In the genomic region with DNA sequence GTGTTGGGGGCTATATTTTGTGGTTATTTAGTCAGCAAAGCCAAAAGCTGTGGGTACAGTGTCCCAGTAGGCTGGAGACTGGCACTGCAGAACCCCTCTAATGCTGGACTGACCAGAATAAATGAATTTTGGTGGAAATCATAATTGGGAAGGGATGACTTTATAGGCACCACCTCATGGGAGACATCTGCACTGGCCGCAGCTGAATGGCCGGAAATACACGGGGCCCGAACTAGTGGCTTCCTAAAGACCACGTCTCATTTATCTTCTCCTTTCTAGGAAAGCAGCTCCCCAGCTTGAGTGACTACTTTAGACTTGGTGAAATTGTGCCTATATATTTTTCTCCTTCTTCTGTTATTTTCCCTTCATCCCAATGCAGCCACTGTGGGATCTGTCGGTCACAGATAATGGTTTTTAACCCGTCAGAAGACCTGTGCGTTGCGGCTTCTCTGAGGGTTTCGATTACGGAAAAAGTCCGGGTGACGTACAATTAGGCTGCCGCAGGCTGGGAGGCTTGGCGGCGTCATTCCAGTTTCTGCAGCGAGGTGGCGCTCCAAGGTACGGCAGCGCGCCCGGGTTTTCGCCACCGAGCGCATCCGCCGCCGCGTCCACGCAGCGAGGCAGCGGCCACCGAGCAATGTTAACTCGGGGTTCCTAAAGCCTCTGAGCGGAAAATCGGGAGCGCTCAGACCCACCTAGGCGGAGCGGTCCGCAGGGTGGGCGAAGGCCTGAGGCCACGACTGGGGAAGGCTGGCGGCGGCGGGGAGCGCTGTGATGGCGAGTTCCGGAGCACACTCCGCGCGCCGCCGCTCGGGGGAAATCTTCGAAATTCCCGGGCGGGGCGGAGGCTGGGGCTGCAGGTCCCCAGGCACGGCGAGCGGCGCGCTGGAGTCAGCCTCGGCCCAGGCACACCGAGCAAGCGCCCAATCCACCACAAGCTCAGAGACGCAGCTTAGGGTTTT, we compare ENCODE assay signal across 8 cellular contexts. TPM values are rescaled to one million over a fixed set of nuclear protein-coding genes. Genes with fewer than 3 reads are reported as not detected.
DNase-seq lines count a peak whose midpoint lies in the region; ATAC-seq and TF ChIP-seq lines count a peak whose summit lies in the region.

No MANE protein-coding gene starts in this region.

- H3F3A ChIP-seq in GM23338 (replicated peaks; ENCODE audit: low read depth) (peaks cover 26% of the 10 kb centered on the region; the same call in 1 of the 2 replicates), SU-DHL-6 (ENCODE audit: insufficient read depth) (no peaks in the 10 kb centered on the region)

- no peaks in the 10 kb centered on the region; the same call in 1 of the 3 replicates for H3K9me3 Mint-ChIP-seq in GM23338

- H3K36me3 ChIP-seq in GM23338 (ENCODE audit: insufficient read depth) (no peaks in the 10 kb centered on the region), SU-DHL-6 (ENCODE audit: low read length) (no peaks in the 10 kb centered on the region), adipocyte (ENCODE audit: control insufficient read depth, insufficient read depth, low read length, severe bottlenecking) (peaks cover 5% of the 10 kb centered on the region), left ventricle myocardium inferior (no peaks in the 10 kb centered on the region), Karpas-422 (ENCODE audit: insufficient read depth, low read length) (no peaks in the 10 kb centered on the region)

- H3K4me1 ChIP-seq in GM23338 (ENCODE audit: insufficient read depth) (peaks cover 44% of the 10 kb centered on the region), adipocyte (ENCODE audit: control insufficient read depth, insufficient read depth, low read length) (peaks cover 40% of the 10 kb centered on the region), left ventricle myocardium inferior (peaks cover 79% of the 10 kb centered on the region), Karpas-422 (ENCODE audit: low read length) (no peaks in the 10 kb centered on the region)

- H3K4me3 Mint-ChIP-seq in GM23338: peak overlapping the region; percentile 71

- no peaks in the 10 kb centered on the region for H3K36me3 Mint-ChIP-seq in GM23338 (ENCODE audit: low read depth)

- no peak overlapping the region for H3K27ac Mint-ChIP-seq in GM23338

- H3K79me2 ChIP-seq in GM23338 (replicated peaks; ENCODE audit: insufficient read depth) (no peaks in the 10 kb centered on the region), SU-DHL-6 (ENCODE audit: insufficient read depth, low read length) (no peaks in the 10 kb centered on the region), Karpas-422 (ENCODE audit: low read length) (no peaks in the 10 kb centered on the region)

- intact Hi-C loops in left ventricle myocardium inferior (cut with micrococcal nuclease): no loop called here

- H3K27ac ChIP-seq in GM23338 (ENCODE audit: low read depth) (no peak overlapping the region), SU-DHL-6 (ENCODE audit: low read depth, low read length) (no peak overlapping the region), left ventricle myocardium inferior (replicated peaks) (peak overlapping the region; percentile 96), Karpas-422 (ENCODE audit: low read length) (no peak overlapping the region)

- peaks cover 23% of the 10 kb centered on the region for H3K27me3 Mint-ChIP-seq in GM23338 (ENCODE audit: insufficient read depth, low read depth, poor library complexity)

- H3K4me3 ChIP-seq in GM08714 (ENCODE audit: low read length) (peak overlapping the region; percentile 50), GM23338 (peak overlapping the region; percentile 67), SU-DHL-6 (ENCODE audit: insufficient read depth, low read length, poor library complexity, severe bottlenecking) (no peak overlapping the region), adipocyte (ENCODE audit: low read length) (peak overlapping the region; percentile 83), left ventricle myocardium inferior (peak overlapping the region; percentile 81), Karpas-422 (ENCODE audit: low read length) (no peak overlapping the region)

- no peak overlapping the region for H2AFZ ChIP-seq in GM23338
- no peak overlapping the region for H2AFZ ChIP-seq in SU-DHL-6 (ENCODE audit: low read depth, low read length, severe bottlenecking)
- H2AFZ ChIP-seq in Karpas-422 (ENCODE audit: low read length): no peak overlapping the region

- peak; percentile 87 for DNase-seq in GM23338 (ENCODE audit: low spot score)
- DNase-seq in adipocyte (ENCODE audit: low read depth): peak; percentile 95
- DNase-seq in left ventricle myocardium inferior: peak; percentile 82
- peak; percentile 96 for DNase-seq in retina
- DNase-seq in Karpas-422: no peak

- no peak overlapping the region for H3K9ac ChIP-seq in SU-DHL-6 (ENCODE audit: low read length)
- peak overlapping the region; percentile 90 for H3K9ac ChIP-seq in adipocyte (ENCODE audit: low read length)
- H3K9ac ChIP-seq in Karpas-422 (ENCODE audit: low read length): no peak overlapping the region

- H4K20me1 ChIP-seq in GM23338 (replicated peaks; ENCODE audit: insufficient read depth) (peaks cover 43% of the 10 kb centered on the region), SU-DHL-6 (ENCODE audit: low read depth, low read length) (no peaks in the 10 kb centered on the region), Karpas-422 (ENCODE audit: insufficient read depth, low read depth, low read length) (no peaks in the 10 kb centered on the region)

- H3K9me3 ChIP-seq in SU-DHL-6 (ENCODE audit: insufficient read depth, low read length): no peaks in the 10 kb centered on the region
- no peaks in the 10 kb centered on the region for H3K9me3 ChIP-seq in adipocyte (ENCODE audit: control insufficient read depth, low read length)
- H3K9me3 ChIP-seq in left ventricle myocardium inferior (replicated peaks): no peaks in the 10 kb centered on the region
- H3K9me3 ChIP-seq in Karpas-422 (ENCODE audit: low read length): no peaks in the 10 kb centered on the region; the same call in 1 of the 2 replicates

- peaks cover 51% of the 10 kb centered on the region for H3K4me1 Mint-ChIP-seq in GM23338

- H3K9me2 ChIP-seq in GM23338 (ENCODE audit: insufficient read depth) (no peaks in the 10 kb centered on the region), SU-DHL-6 (replicated peaks; ENCODE audit: insufficient read depth, low read length) (no peaks in the 10 kb centered on the region), Karpas-422 (replicated peaks; ENCODE audit: insufficient read depth, low read length) (no peaks in the 10 kb centered on the region)

- peak; percentile 85 to 91 for TF ChIP-seq CTCF in GM23338 (conservative IDR thresholded peaks at IDR 0.05; ENCODE audit: low read depth in 2 of 2)
- TF ChIP-seq CTCF in LNCAP (IDR thresholded peaks at IDR 0.05): peak; percentile 95
- TF ChIP-seq CTCF in SU-DHL-6 (IDR thresholded peaks at IDR 0.05; ENCODE audit: insufficient read depth, low read length, poor library complexity, severe bottlenecking): peak; percentile 39
- TF ChIP-seq CTCF in left ventricle myocardium inferior (IDR thresholded peaks at IDR 0.05; ENCODE audit: borderline replicate concordance): peak; percentile 100

- H3K27me3 ChIP-seq in GM23338 (ENCODE audit: insufficient read depth) (peaks cover 100% of the 10 kb centered on the region), SU-DHL-6 (ENCODE audit: low read length) (no peaks in the 10 kb centered on the region), adipocyte (replicated peaks; ENCODE audit: control insufficient read depth, insufficient read depth, low read length) (no peaks in the 10 kb centered on the region), left ventricle myocardium inferior (ENCODE audit: low read depth) (peaks cover 96% of the 10 kb centered on the region), Karpas-422 (ENCODE audit: low read length) (no peaks in the 10 kb centered on the region)

- H3K4me2 ChIP-seq in GM23338 (peak overlapping the region; percentile 80), SU-DHL-6 (ENCODE audit: low read depth, low read length, poor library complexity, severe bottlenecking) (peak overlapping the region; percentile 29), Karpas-422 (ENCODE audit: low read depth, low read length, poor library complexity, severe bottlenecking) (no peak overlapping the region)

- peak; percentile 2; the same call in 2 of the 3 replicates for ATAC-seq in GM23338

TF ChIP-seq in GM23338, 12 proteins besides CTCF, POLR2A, EP300 and RAD21 (continues in another document):
- TF ChIP-seq, protein P1, sequence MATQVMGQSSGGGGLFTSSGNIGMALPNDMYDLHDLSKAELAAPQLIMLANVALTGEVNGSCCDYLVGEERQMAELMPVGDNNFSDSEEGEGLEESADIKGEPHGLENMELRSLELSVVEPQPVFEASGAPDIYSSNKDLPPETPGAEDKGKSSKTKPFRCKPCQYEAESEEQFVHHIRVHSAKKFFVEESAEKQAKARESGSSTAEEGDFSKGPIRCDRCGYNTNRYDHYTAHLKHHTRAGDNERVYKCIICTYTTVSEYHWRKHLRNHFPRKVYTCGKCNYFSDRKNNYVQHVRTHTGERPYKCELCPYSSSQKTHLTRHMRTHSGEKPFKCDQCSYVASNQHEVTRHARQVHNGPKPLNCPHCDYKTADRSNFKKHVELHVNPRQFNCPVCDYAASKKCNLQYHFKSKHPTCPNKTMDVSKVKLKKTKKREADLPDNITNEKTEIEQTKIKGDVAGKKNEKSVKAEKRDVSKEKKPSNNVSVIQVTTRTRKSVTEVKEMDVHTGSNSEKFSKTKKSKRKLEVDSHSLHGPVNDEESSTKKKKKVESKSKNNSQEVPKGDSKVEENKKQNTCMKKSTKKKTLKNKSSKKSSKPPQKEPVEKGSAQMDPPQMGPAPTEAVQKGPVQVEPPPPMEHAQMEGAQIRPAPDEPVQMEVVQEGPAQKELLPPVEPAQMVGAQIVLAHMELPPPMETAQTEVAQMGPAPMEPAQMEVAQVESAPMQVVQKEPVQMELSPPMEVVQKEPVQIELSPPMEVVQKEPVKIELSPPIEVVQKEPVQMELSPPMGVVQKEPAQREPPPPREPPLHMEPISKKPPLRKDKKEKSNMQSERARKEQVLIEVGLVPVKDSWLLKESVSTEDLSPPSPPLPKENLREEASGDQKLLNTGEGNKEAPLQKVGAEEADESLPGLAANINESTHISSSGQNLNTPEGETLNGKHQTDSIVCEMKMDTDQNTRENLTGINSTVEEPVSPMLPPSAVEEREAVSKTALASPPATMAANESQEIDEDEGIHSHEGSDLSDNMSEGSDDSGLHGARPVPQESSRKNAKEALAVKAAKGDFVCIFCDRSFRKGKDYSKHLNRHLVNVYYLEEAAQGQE (IDR thresholded peaks at IDR 0.05; ENCODE audit: unreplicated experiment): no peak
- TF ChIP-seq NANOG (IDR thresholded peaks at IDR 0.05; ENCODE audit: borderline replicate concordance): no peak
- peak; percentile 85 for TF ChIP-seq CREB1 (CRISPR knock-in tag; IDR thresholded peaks at IDR 0.05; ENCODE audit: low read depth)

RNA-seq across cellular contexts. Expression of a gene that starts 26.3 kb away (rescaled TPM):
- total RNA-seq in GM23338 (2014; rRNA removed; shearing (Covaris generic)): not detected in 2 replicates
- 0.16 and 0.23 TPM in 2 replicates for polyA plus RNA-seq in GM23338 (2016; fragmentation: Nextera tagmentation; extraction: Ambion mirVana)
- total RNA-seq in left ventricle myocardium inferior: 12.8 TPM
- total RNA-seq in Karpas-422 (2014; rRNA removed; shearing (Covaris generic); ENCODE audit: low replicate concordance): not detected in 2 replicates

Comparison
In these comparisons a context has a peak if more than half of its experiments do, and no peak if none do; other contexts are left out.
1. H3K4me3 ChIP-seq: peak in GM08714 (single experiment), GM23338 (single experiment), adipocyte (single experiment) and left ventricle myocardium inferior (single experiment); none in SU-DHL-6 (single experiment) and Karpas-422 (single experiment).
2. CTCF ChIP-seq: peak in every context shown above with its lines; median percentile 100 in left ventricle myocardium inferior; 95 in LNCAP; 88 in GM23338; 39 in SU-DHL-6.
3. RNA of a gene that starts 26.3 kb away (total RNA-seq): 12.8 TPM in left ventricle myocardium inferior (single experiment); not detected in GM23338 and not detected in Karpas-422; every median in the first group is over 10 times any median in the second.